20 cellular contexts compared by ENCODE assay signal in genomic region chr16:81931927-81932326, GRCh38.
DNase-seq lines count a peak whose midpoint lies in the region; ATAC-seq and FAIRE-seq lines count a peak whose summit lies in the region.
"Had no signal": no experiment of that assay in that cellular context is flagged by ENCODE, and none has a peak within 500 bp of the region (broad histone marks: within the 10 kb centered on the region; RNA-seq: fewer than 3 reads in every experiment).

No MANE protein-coding gene starts in this region.

- H3K36me3 Mint-ChIP-seq in activated CD8-positive, alpha-beta memory T cell treated with anti-CD3 and anti-CD28 coated beads, Interleukin-2, amount 10 ng/mL, durations not matched to agents 7 days and 5 days, result peaks cover 25% of the 10 kb centered on the region
- peaks cover 32 to 45% of the 10 kb centered on the region in 2 donors for H3K36me3 Mint-ChIP-seq in naive B cell
- peaks cover 61 to 85% of the 10 kb centered on the region in 2 donors for H3K36me3 Mint-ChIP-seq in stimulated activated naive B cell treated with anti-CD40 and anti-IgM and Interleukin-4, amounts not matched to agents 10 μg/mL and 1 μg/mL and 100 μg/mL, for 72 hours
- H3K36me3 Mint-ChIP-seq: CD4-positive, alpha-beta memory T cell had no signal

- no peak overlapping the region for H3K27ac Mint-ChIP-seq in activated CD8-positive, alpha-beta memory T cell treated with anti-CD3 and anti-CD28 coated beads, Interleukin-2, amount 10 ng/mL, durations not matched to agents 7 days and 5 days
- peak overlapping the region in 4 of 6 donors; percentile 42 to 90 (median 72) for H3K27ac Mint-ChIP-seq in naive B cell
- peak overlapping the region; percentile 28 for H3K27ac Mint-ChIP-seq in stimulated activated naive B cell treated with anti-CD40 and anti-IgM and Interleukin-4, amounts not matched to agents 10 μg/mL and 1 μg/mL and 100 μg/mL, for 72 hours
- H3K27ac Mint-ChIP-seq: CD4-positive, alpha-beta memory T cell; GM23338; H9 had no signal

- ATAC-seq in activated CD8-positive, alpha-beta memory T cell treated with anti-CD3 and anti-CD28 coated beads, Interleukin-2, amount 10 ng/mL, durations not matched to agents 7 days and 5 days, result no peak
- ATAC-seq in naive B cell (ENCODE audit: low read depth in 2 of 2) (no peak), GM21515 (IDR thresholded peaks at IDR 0.05; ENCODE audit: unreplicated experiment) (no peak)
- ATAC-seq in stimulated activated naive B cell treated with anti-CD40 and anti-IgM and Interleukin-4, amounts not matched to agents 10 μg/mL and 1 μg/mL and 100 μg/mL, for 72 hours (replicated peaks), result no peak

- CTCF ChIA-PET in activated CD8-positive, alpha-beta memory T cell treated with anti-CD3 and anti-CD28 coated beads, Interleukin-2, amount 10 ng/mL, durations not matched to agents 7 days and 5 days (lab: Charles Lee), result no interaction called here

- no peaks in the 10 kb centered on the region for H3K9me3 Mint-ChIP-seq in activated CD8-positive, alpha-beta memory T cell treated with anti-CD3 and anti-CD28 coated beads, Interleukin-2, amount 10 ng/mL, durations not matched to agents 7 days and 5 days (ENCODE audit: low read depth)
- H3K9me3 Mint-ChIP-seq in naive B cell, result no peaks in the 10 kb centered on the region
- H3K9me3 Mint-ChIP-seq in stimulated activated naive B cell treated with anti-CD40 and anti-IgM and Interleukin-4, amounts not matched to agents 10 μg/mL and 1 μg/mL and 100 μg/mL, for 72 hours, result peaks cover 4 to 5% of the 10 kb centered on the region in 2 donors
- H3K9me3 Mint-ChIP-seq: GM23338, H9 had no signal

- peaks cover 19% of the 10 kb centered on the region for H3K4me1 Mint-ChIP-seq in activated CD8-positive, alpha-beta memory T cell treated with anti-CD3 and anti-CD28 coated beads, Interleukin-2, amount 10 ng/mL, durations not matched to agents 7 days and 5 days
- peaks cover 0 to 12% (median 2%) of the 10 kb centered on the region in 3 donors for H3K4me1 Mint-ChIP-seq in naive B cell
- peaks cover 5 to 25% of the 10 kb centered on the region in 2 donors for H3K4me1 Mint-ChIP-seq in stimulated activated naive B cell treated with anti-CD40 and anti-IgM and Interleukin-4, amounts not matched to agents 10 μg/mL and 1 μg/mL and 100 μg/mL, for 72 hours

- no peak for FAIRE-seq in RCC 7860 (lab: Jason Lieb, UNC)
- FAIRE-seq: A549, G401.6, GM12892, GM19239 had no signal

- peak; percentile 26 for DNase-seq in activated CD8-positive, alpha-beta memory T cell treated with anti-CD3 and anti-CD28 coated beads, Interleukin-2, amount 10 ng/mL, durations not matched to agents 7 days and 5 days
- DNase-seq in activated CD8-positive, alpha-beta memory T cell treated with anti-CD3 and anti-CD28 coated beads, Interleukin-2, amount 50 U/mL, for 48 hours, result no peak
- no peak for DNase-seq in naive B cell
- no peak for DNase-seq in stimulated activated naive B cell treated with anti-CD40 and anti-IgM and Interleukin-4, amounts not matched to agents 10 μg/mL and 1 μg/mL and 100 μg/mL, for 72 hours
- no peak for DNase-seq in RCC 7860 (ENCODE audit: low spot score)
- DNase-seq: ACHN; AML-193; C1 segment of cervical spinal cord; Calu3; CD4-positive, alpha-beta memory T cell; COR-L47; DMS153; DND-41; H9 had no signal

- H3K27me3 Mint-ChIP-seq in activated CD8-positive, alpha-beta memory T cell treated with anti-CD3 and anti-CD28 coated beads, Interleukin-2, amount 10 ng/mL, durations not matched to agents 7 days and 5 days, result no peaks in the 10 kb centered on the region
- H3K27me3 Mint-ChIP-seq in naive B cell, result no peaks in the 10 kb centered on the region
- no peaks in the 10 kb centered on the region for H3K27me3 Mint-ChIP-seq in stimulated activated naive B cell treated with anti-CD40 and anti-IgM and Interleukin-4, amounts not matched to agents 10 μg/mL and 1 μg/mL and 100 μg/mL, for 72 hours
- H3K27me3 Mint-ChIP-seq: CD4-positive, alpha-beta memory T cell had no signal

- H3K4me3 Mint-ChIP-seq in activated CD8-positive, alpha-beta memory T cell treated with anti-CD3 and anti-CD28 coated beads, Interleukin-2, amount 10 ng/mL, durations not matched to agents 7 days and 5 days, result no peak overlapping the region
- H3K4me3 Mint-ChIP-seq in naive B cell, result no peak overlapping the region
- H3K4me3 Mint-ChIP-seq in stimulated activated naive B cell treated with anti-CD40 and anti-IgM and Interleukin-4, amounts not matched to agents 10 μg/mL and 1 μg/mL and 100 μg/mL, for 72 hours, result no peak overlapping the region
- H3K4me3 Mint-ChIP-seq: CD4-positive, alpha-beta memory T cell; GM23338; H9 had no signal
